Comparison of ENCODE assay signal across 8 cellular contexts in genomic region chr14:52124791-52125661, GRCh38. TPM values are rescaled to one million over a fixed set of nuclear protein-coding genes. Genes with fewer than 3 reads are reported as not detected.
DNase-seq lines count a peak whose midpoint lies in the region; TF ChIP-seq lines count a peak whose summit lies in the region.

No MANE protein-coding gene starts in this region.

- H3K36me3 Mint-ChIP-seq in H9 (ENCODE audit: insufficient read depth in 1 of 3, low read depth in 3 of 3): peaks cover 0 to 4% (median 3%) of the 10 kb centered on the region in 3 experiments; a peak in 2 of 7 replicates

- H4K8ac ChIP-seq in H9 (replicated peaks; ENCODE audit: insufficient read length, low read depth, low read length): no peak overlapping the region

- no peak overlapping the region for H3K56ac ChIP-seq in H9 (ENCODE audit: insufficient read length, low read depth, low read length)

- H2AFZ ChIP-seq in H9 (ENCODE audit: low read length): no peak overlapping the region

- H3K27ac ChIP-seq in H9 (ENCODE audit: insufficient read length, low read depth, low read length) (peak overlapping the region; percentile 48), skin epidermis (peak overlapping the region in 14 of 21 experiments; percentile 2 to 79 (median 36))

- H3K4ac ChIP-seq in H9 (ENCODE audit: low read depth, low read length): no peak overlapping the region

- H3K27me3 ChIP-seq in H9 (ENCODE audit: insufficient read depth, low read length): no peaks in the 10 kb centered on the region
- no peaks in the 10 kb centered on the region for H3K27me3 ChIP-seq in adipocyte (replicated peaks; ENCODE audit: control insufficient read depth, insufficient read depth, low read length)

- no peak overlapping the region for H3K23ac ChIP-seq in H9 (ENCODE audit: insufficient read length, low read depth, low read length)

- DNase-seq in H9 (peak; percentile 49), adipocyte (ENCODE audit: low read depth) (peak; percentile 88), hepatic stellate cell (ENCODE audit: low spot score) (peak; percentile 82), GM19238 (ENCODE audit: insufficient read length, low spot score) (no peak), NOMO-1 treated with DMSO at 0.1 percent for 48 hours (lab: John Stamatoyannopoulos, UW; ENCODE audit: unreplicated experiment) (no peak), NCI-H524 (lab: John Stamatoyannopoulos, UW) (no peak), NCI-H524 treated with DMSO at 0.1 percent for 48 hours (lab: John Stamatoyannopoulos, UW) (no peak)

- H3K9ac ChIP-seq in H9 (ENCODE audit: extremely low read depth, insufficient read length, low read length): no peak overlapping the region
- peak overlapping the region; percentile 80 for H3K9ac ChIP-seq in adipocyte (ENCODE audit: low read length)

- H3K4me3 ChIP-seq in adipocyte (ENCODE audit: low read length) (peak overlapping the region; percentile 68), skin epidermis (no peak overlapping the region)

- WGBS in H9 (ENCODE audit: extremely low coverage, insufficient read length, low lambda C conversion rate): no CpG with 5 or more reads among the region's 7 CpGs

- no peak overlapping the region; a peak in 1 of 5 replicates for H3K4me3 Mint-ChIP-seq in H9

- no peak for TF ChIP-seq CTCF in H9 (conservative IDR thresholded peaks at IDR 0.05)

- H2BK12ac ChIP-seq in H9 (ENCODE audit: insufficient read length, low read depth, low read length): no peak overlapping the region

- H2BK20ac ChIP-seq in H9 (ENCODE audit: low read depth, low read length, poor library complexity, severe bottlenecking): no peak overlapping the region

- H3K14ac ChIP-seq in H9 (ENCODE audit: insufficient read depth, low read length): no peak overlapping the region; the same call in 1 of the 2 replicates

- H2AK5ac ChIP-seq in H9 (ENCODE audit: insufficient read length, low read length): no peak overlapping the region

- H4K91ac ChIP-seq in H9 (ENCODE audit: insufficient read length, low read depth, low read length): no peak overlapping the region

- peak overlapping the region in 2 of 3 experiments; percentile 58 to 65; a peak in 2 of 7 replicates for H3K27ac Mint-ChIP-seq in H9

- no peaks in the 10 kb centered on the region for H3K79me2 ChIP-seq in H9 (ENCODE audit: insufficient read depth, low read length)

- no peaks in the 10 kb centered on the region for H3K9me3 ChIP-seq in H9 (ENCODE audit: control insufficient read depth, low read depth, low read length)
- no peaks in the 10 kb centered on the region for H3K9me3 ChIP-seq in adipocyte (ENCODE audit: control insufficient read depth, low read length)

- H3T11ph ChIP-seq in H9 (ENCODE audit: low read length): no peak overlapping the region

- H3K4me2 ChIP-seq in H9 (ENCODE audit: insufficient read depth, insufficient read length, low read length): no peak overlapping the region

- no peak overlapping the region for H2BK120ac ChIP-seq in H9 (ENCODE audit: low read depth, low read length, poor library complexity, severe bottlenecking)

- no peaks in the 10 kb centered on the region for H3K79me1 ChIP-seq in H9 (ENCODE audit: insufficient read depth, low read depth, low read length, poor library complexity, severe bottlenecking)

- H4K5ac ChIP-seq in H9 (ENCODE audit: insufficient read length, low read depth, low read length): no peak overlapping the region

- no peaks in the 10 kb centered on the region for H3K23me2 ChIP-seq in H9 (ENCODE audit: insufficient read length, low read depth, low read length, poor library complexity, severe bottlenecking)

- H3K4me1 ChIP-seq in H9 (ENCODE audit: insufficient read depth, low read length): no peaks in the 10 kb centered on the region; the same call in 1 of the 2 replicates
- H3K4me1 ChIP-seq in adipocyte (ENCODE audit: control insufficient read depth, insufficient read depth, low read length): peaks cover 33% of the 10 kb centered on the region

- H2BK5ac ChIP-seq in H9 (ENCODE audit: insufficient read length, low read length): no peak overlapping the region

- H3K4me1 Mint-ChIP-seq in H9: peaks cover 24 to 27% of the 10 kb centered on the region in 2 experiments

- H3K36me3 ChIP-seq in adipocyte (ENCODE audit: control insufficient read depth, insufficient read depth, low read length, severe bottlenecking): no peaks in the 10 kb centered on the region

- no peak overlapping the region for H3K18ac ChIP-seq in H9 (ENCODE audit: insufficient read length, low read depth, low read length)

- H2BK15ac ChIP-seq in H9 (ENCODE audit: low read depth, low read length): no peak overlapping the region

- no peaks in the 10 kb centered on the region; the same call in 1 of the 2 replicates for H3K27me3 Mint-ChIP-seq in H9 (ENCODE audit: low read depth)

- H4K20me1 ChIP-seq in H9 (ENCODE audit: control insufficient read depth, insufficient read depth, insufficient read length): no peaks in the 10 kb centered on the region

- H3K9me3 Mint-ChIP-seq in H9: peaks cover 0 to 2% of the 10 kb centered on the region in 2 experiments; a peak in 3 of 5 replicates

RNA-seq across cellular contexts. Expression of gene NID2, which starts 56.2 kb away (rescaled TPM):
- 6.4 and 6.6 TPM in 2 replicates for total RNA-seq in H9 (2021)

Comparison
In these comparisons a context has a peak if more than half of its experiments do, and no peak if none do; other contexts are left out.
1. DNase-seq: peak in H9 (single experiment), adipocyte (single experiment) and hepatic stellate cell (single experiment); none in GM19238 (single experiment), NOMO-1 treated with DMSO at 0.1 percent for 48 hours (single experiment), NCI-H524 (0 of 2) and NCI-H524 treated with DMSO at 0.1 percent for 48 hours (single experiment).